Comparison of ENCODE assay signal across 8 cellular contexts in the genomic region with DNA sequence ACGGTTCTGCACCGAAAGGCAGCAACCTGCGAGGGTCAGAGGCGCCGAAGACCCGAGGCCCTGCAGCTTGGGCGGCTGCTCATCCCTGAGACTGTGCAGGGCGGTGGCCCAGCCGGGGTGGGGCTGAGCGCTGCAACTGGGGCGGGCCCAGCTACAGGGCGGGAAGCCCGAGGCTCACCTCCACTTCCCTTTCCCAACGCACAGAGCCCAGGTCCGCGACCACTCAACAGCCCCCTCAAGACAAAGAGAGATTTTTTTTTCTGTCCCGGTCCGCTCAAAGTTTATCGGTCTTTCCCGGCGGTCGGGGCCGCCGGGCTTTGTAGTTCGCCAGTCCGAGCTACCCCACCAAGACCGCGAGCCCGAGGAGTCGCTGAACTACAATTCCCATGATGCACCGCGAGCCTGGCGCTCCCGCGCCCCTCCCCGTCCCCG. TPM values are rescaled to one million over a fixed set of nuclear protein-coding genes. Genes with fewer than 3 reads are reported as not detected.
DNase-seq lines count a peak whose midpoint lies in the region; ATAC-seq, FAIRE-seq and TF ChIP-seq lines count a peak whose summit lies in the region.

No MANE protein-coding gene starts in this region.

- H4K20me1 ChIP-seq in HepG2 (ENCODE audit: insufficient read depth, low read length): 0 out of 2 replicates have a peak, but pooled peaks cover 3% of the 10 kb centered on the region

- H3K4me2 ChIP-seq in HepG2 (ENCODE audit: low read depth, low read length): peak overlapping the region; percentile 92

- H3K27me3 ChIP-seq in HepG2 (ENCODE audit: control insufficient read depth in 1 of 2, insufficient read depth in 2 of 2, low read length in 2 of 2): no peaks in the 10 kb centered on the region; a peak in 1 of 5 replicates

- peak; percentile 34 to 51; a peak in 2 of 4 replicates for TF ChIP-seq POLR2A in HepG2 (IDR thresholded peaks at IDR 0.05; ENCODE audit: insufficient read depth in 1 of 2, low read depth in 2 of 2, low read length in 2 of 2)

- CTCF ChIA-PET in HepG2 (lab: Yijun Ruan, JAX; ENCODE audit: low intra/inter-chr PET ratio, low total read pairs): no interaction called here

- intact Hi-C loops in HepG2 (cut with micrococcal nuclease; ENCODE audit: unreplicated experiment): loop anchor here (2.0 kb wide), 1 partner anchor 28 kb away; no protein-coding TSS in a partner anchor

- DNase-seq in CD1c-positive myeloid dendritic cell (ENCODE audit: extremely low spot score) (peak; percentile 94), NCI-H748 treated with DMSO at 0.1 percent for 48 hours (lab: John Stamatoyannopoulos, UW) (peak; percentile 97), dermis microvascular lymphatic vessel endothelial cell (ENCODE audit: low read depth in 2 of 2) (peak; percentile 83 to 92), HepG2 (ENCODE audit: low spot score) (peak; percentile 87)
- peak; percentile 87 for DNase-seq in activated CD4-positive, alpha-beta T cell treated with anti-CD3 and anti-CD28 coated beads, Interleukin-2, amount 50 U/mL, for 4 hours
- peak; percentile 90 to 93 for DNase-seq in stimulated activated CD4-positive, alpha-beta T cell treated with anti-CD3 and anti-CD28 coated beads, Interleukin-2, amount 100 ng/mL, for 48 hours

- H3K4me3 ChIP-seq in HepG2 (replicated peaks in 1 of 3; ENCODE audit: insufficient read depth in 1 of 3, low read depth in 2 of 3, low read length in 3 of 3): peak overlapping the region; percentile 81 to 93 (median 88)

- no peaks in the 10 kb centered on the region for H3K36me3 ChIP-seq in HepG2 (replicated peaks in 1 of 2; ENCODE audit: control insufficient read depth in 1 of 2, insufficient read depth in 2 of 2, low read length in 2 of 2)

- no peak overlapping the region for H2AFZ ChIP-seq in HepG2 (ENCODE audit: low read length)

- FAIRE-seq in HepG2 (lab: Jason Lieb, UNC): no peak

- BruUV-seq in HepG2 (replicated peaks; lab: Mats Ljungman, UMichigan): no TSS peak

- POLR2A ChIA-PET in HepG2 (lab: Yijun Ruan, JAX): interaction anchor here (0.6 to 2.1 kb wide), 10 partner anchors 12 to 523 kb away, joined by 3 to 11 read pairs (median 3); partner anchors contain the start of genes HMGB1 and USPL1

- no peaks in the 10 kb centered on the region for H3K9me3 ChIP-seq in HepG2 (ENCODE audit: low read length)

- ATAC-seq in GM19438 (IDR thresholded peaks at IDR 0.05; ENCODE audit: low read depth, unreplicated experiment) (peak; percentile 82), HG03565 (IDR thresholded peaks at IDR 0.05; ENCODE audit: unreplicated experiment) (peak; percentile 46), HepG2 (peak; percentile 91)

- in situ Hi-C loops in HepG2 (cut with HindIII; ENCODE audit: extremely low pct_ligation_motif_present, low pct_unique_long_range_greater_than_20kb): no loop called here

- TF ChIP-seq CTCF in HepG2 (CRISPR knock-in tag; IDR thresholded peaks at IDR 0.05): no peak

- TF ChIP-seq RAD21 in HepG2 (CRISPR knock-in tag; IDR thresholded peaks at IDR 0.05): no peak

- TF ChIP-seq EP300 in HepG2 (IDR thresholded peaks at IDR 0.05; ENCODE audit: low read depth in 2 of 2, low read length in 2 of 2): no peak
- TF ChIP-seq EP300 in HepG2 (CRISPR knock-in tag; IDR thresholded peaks at IDR 0.05; ENCODE audit: borderline replicate concordance): no peak

- peaks cover 51% of the 10 kb centered on the region for H3K4me1 ChIP-seq in HepG2 (ENCODE audit: insufficient read depth, low read length)

- H3K27ac ChIP-seq in HepG2 (ENCODE audit: extremely low read length, insufficient read depth, low read length): peak overlapping the region; percentile 90

- peak overlapping the region; percentile 78 for H3K9ac ChIP-seq in HepG2 (ENCODE audit: insufficient read depth, low read depth, low read length)

- WGBS in HepG2 (ENCODE audit: low lambda C conversion rate): 1% methylated on average over 20 of the region's 37 CpGs

- H3K79me2 ChIP-seq in HepG2 (ENCODE audit: insufficient read depth, low read length): peaks cover 26% of the 10 kb centered on the region

TF ChIP-seq in HepG2, 621 proteins besides CTCF, POLR2A, EP300 and RAD21 (continues in another document):
- TF ChIP-seq, protein P1, sequence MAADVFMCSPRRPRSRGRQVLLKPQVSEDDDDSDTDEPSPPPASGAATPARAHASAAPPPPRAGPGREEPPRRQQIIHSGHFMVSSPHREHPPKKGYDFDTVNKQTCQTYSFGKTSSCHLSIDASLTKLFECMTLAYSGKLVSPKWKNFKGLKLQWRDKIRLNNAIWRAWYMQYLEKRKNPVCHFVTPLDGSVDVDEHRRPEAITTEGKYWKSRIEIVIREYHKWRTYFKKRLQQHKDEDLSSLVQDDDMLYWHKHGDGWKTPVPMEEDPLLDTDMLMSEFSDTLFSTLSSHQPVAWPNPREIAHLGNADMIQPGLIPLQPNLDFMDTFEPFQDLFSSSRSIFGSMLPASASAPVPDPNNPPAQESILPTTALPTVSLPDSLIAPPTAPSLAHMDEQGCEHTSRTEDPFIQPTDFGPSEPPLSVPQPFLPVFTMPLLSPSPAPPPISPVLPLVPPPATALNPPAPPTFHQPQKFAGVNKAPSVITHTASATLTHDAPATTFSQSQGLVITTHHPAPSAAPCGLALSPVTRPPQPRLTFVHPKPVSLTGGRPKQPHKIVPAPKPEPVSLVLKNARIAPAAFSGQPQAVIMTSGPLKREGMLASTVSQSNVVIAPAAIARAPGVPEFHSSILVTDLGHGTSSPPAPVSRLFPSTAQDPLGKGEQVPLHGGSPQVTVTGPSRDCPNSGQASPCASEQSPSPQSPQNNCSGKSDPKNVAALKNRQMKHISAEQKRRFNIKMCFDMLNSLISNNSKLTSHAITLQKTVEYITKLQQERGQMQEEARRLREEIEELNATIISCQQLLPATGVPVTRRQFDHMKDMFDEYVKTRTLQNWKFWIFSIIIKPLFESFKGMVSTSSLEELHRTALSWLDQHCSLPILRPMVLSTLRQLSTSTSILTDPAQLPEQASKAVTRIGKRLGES (CRISPR knock-in tag; IDR thresholded peaks at IDR 0.05; ENCODE audit: borderline replicate concordance): no peak
- 0 out of 2 replicates have a peak, but pooled peaks have one; percentile 25 for TF ChIP-seq PHF21A (CRISPR knock-in tag; IDR thresholded peaks at IDR 0.05)
- TF ChIP-seq SRSF4 (IDR thresholded peaks at IDR 0.05; ENCODE audit: low read depth, low read length, poor library complexity, severe bottlenecking): no peak
- TF ChIP-seq BRCA1 (CRISPR knock-in tag; IDR thresholded peaks at IDR 0.05): 0 out of 2 replicates have a peak, but pooled peaks have one; percentile 5
- no peak for TF ChIP-seq NAIF1 (CRISPR knock-in tag; IDR thresholded peaks at IDR 0.05; ENCODE audit: borderline replicate concordance)
- TF ChIP-seq ZNF121 (CRISPR knock-in tag; IDR thresholded peaks at IDR 0.05): no peak
- no peak; the same call in 1 of the 2 replicates for TF ChIP-seq ZNF850 (CRISPR knock-in tag; conservative IDR thresholded peaks at IDR 0.05)
- TF ChIP-seq ATRX (CRISPR knock-in tag; IDR thresholded peaks at IDR 0.05; ENCODE audit: borderline replicate concordance): no peak
- TF ChIP-seq ZFP41 (CRISPR knock-in tag; IDR thresholded peaks at IDR 0.05; ENCODE audit: borderline replicate concordance): no peak
- TF ChIP-seq KDM2A (CRISPR knock-in tag; IDR thresholded peaks at IDR 0.05; ENCODE audit: borderline replicate concordance, low read depth): no peak
- no peak for TF ChIP-seq ZNF275 (CRISPR knock-in tag; IDR thresholded peaks at IDR 0.05; ENCODE audit: borderline replicate concordance)
- peak; percentile 86 for TF ChIP-seq HCFC1 (IDR thresholded peaks at IDR 0.05; ENCODE audit: low read depth, low read length)
- peak; percentile 69 for TF ChIP-seq CREM (IDR thresholded peaks at IDR 0.05)
- TF ChIP-seq CREM (CRISPR knock-in tag; IDR thresholded peaks at IDR 0.05): no peak

RNA-seq across cellular contexts. Expression of gene KATNAL1, which starts 0.6 kb away (rescaled TPM):
- total RNA-seq in dermis microvascular lymphatic vessel endothelial cell (9.1 and 11.5 TPM in 2 replicates), HepG2 (2016; rRNA removed; fragmentation: Illumina TruSeq; extraction: Trizol) (11.8 and 13.9 TPM in 2 replicates)
- 19.6 and 22.7 TPM in 2 replicates for total RNA-seq in HepG2 (2016; cell fraction: cytosol; rRNA removed; fragmentation: Illumina TruSeq; extraction: Trizol; ENCODE audit: low read depth)
- 10.8 and 15.5 TPM in 2 replicates for total RNA-seq in HepG2 (2016; cell fraction: insoluble cytoplasmic fraction; rRNA removed; fragmentation: Illumina TruSeq; extraction: Trizol)
- total RNA-seq in HepG2 (2016; cell fraction: membrane; rRNA removed; fragmentation: Illumina TruSeq; extraction: Trizol): 15.8 and 20.3 TPM in 2 replicates
- 16.2 and 19.5 TPM in 2 replicates for total RNA-seq in HepG2 (2016; cell fraction: nucleus; rRNA removed; fragmentation: Illumina TruSeq; extraction: Trizol)
- polyA plus RNA-seq in HepG2 (2011; rRNA removed): 2.8 and 3.2 TPM in 2 replicates
- polyA plus RNA-seq in HepG2 (2011; cell fraction: cytosol; rRNA removed): 1.6 and 2.2 TPM in 2 replicates
- polyA plus RNA-seq in HepG2 (2011; cell fraction: nucleus; rRNA removed): 2.9 and 3.5 TPM in 2 replicates
- 2.6 and 4.0 TPM in 2 replicates for polyA plus RNA-seq in HepG2 (2012)
- polyA plus RNA-seq in HepG2 (2016; cell fraction: cytosol; fragmentation: Illumina TruSeq; extraction: Trizol; ENCODE audit: low read depth): 4.6 and 4.7 TPM in 2 replicates
- polyA plus RNA-seq in HepG2 (2016; cell fraction: insoluble cytoplasmic fraction; fragmentation: Illumina TruSeq; extraction: Trizol; ENCODE audit: low read depth): 6.3 and 6.7 TPM in 2 replicates
- polyA plus RNA-seq in HepG2 (2016; cell fraction: membrane; fragmentation: Illumina TruSeq; extraction: Trizol; ENCODE audit: low read depth): 6.3 and 7.2 TPM in 2 replicates
- 6.7 and 8.5 TPM in 2 replicates for polyA plus RNA-seq in HepG2 (2016; cell fraction: nucleus; fragmentation: Illumina TruSeq; extraction: Trizol; ENCODE audit: insufficient read depth, low read depth)
- 1.8 and 3.2 TPM in 2 replicates for polyA minus RNA-seq in HepG2 (2011; rRNA and poly(A)+ RNA removed; ENCODE audit: low replicate concordance)
- 3.5 and 6.6 TPM in 2 replicates for polyA minus RNA-seq in HepG2 (2011; cell fraction: cytosol; rRNA and poly(A)+ RNA removed)
- 15.3 and 19.6 TPM in 2 replicates for polyA minus RNA-seq in HepG2 (2011; cell fraction: nucleus; rRNA and poly(A)+ RNA removed)

Comparison
In these comparisons a context has a peak if more than half of its experiments do, and no peak if none do; other contexts are left out.
1. Peak in every context shown above with its lines: DNase-seq, ATAC-seq, H3K4me3 ChIP-seq and H3K27ac ChIP-seq.